17 cellular contexts compared by ENCODE assay signal in the genomic region with DNA sequence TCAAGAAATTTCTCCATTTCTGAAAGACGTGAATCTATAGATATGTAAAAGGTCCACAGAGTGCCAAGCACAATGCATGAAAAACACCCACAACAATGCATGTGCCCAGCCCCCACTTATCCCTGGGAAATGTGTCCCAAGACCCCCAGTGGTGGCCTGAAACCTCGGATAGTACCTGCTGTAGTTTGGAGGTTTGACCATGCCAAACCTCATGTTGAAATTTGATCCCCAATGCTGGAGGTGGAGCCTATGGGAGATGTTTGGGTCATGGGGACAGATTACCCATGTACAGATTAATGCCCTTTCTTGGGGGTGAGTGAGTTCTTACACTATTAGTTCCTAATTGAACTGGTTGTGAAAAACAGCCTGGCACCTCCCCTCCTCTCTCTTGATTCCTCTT. TPM values are rescaled to one million over a fixed set of nuclear protein-coding genes. Genes with fewer than 3 reads are reported as not detected.
A peak's percentile ranks its signal among the peaks of the same experiment; 100 is the strongest.
DNase-seq lines count a peak whose midpoint lies in the region; ATAC-seq and TF ChIP-seq lines count a peak whose summit lies in the region.
"Had no signal": no experiment of that assay in that cellular context is flagged by ENCODE, and none has a peak within 500 bp of the region (broad histone marks: within the 10 kb centered on the region; RNA-seq: fewer than 3 reads in every experiment).

No MANE protein-coding gene starts in this region.

- H3K9me3 ChIP-seq in HCT116 (ENCODE audit: control insufficient read depth in 1 of 2, insufficient read depth in 1 of 2, low read depth in 1 of 2, low read length in 2 of 2) (no peaks in the 10 kb centered on the region), Peyer's patch (no peaks in the 10 kb centered on the region)
- H3K9me3 ChIP-seq: HAP-1 had no signal

- H3K27ac ChIP-seq in HCT116 (ENCODE audit: low read depth, low read length) (no peak overlapping the region), RWPE1 (peak overlapping the region; percentile 78), Peyer's patch (no peak overlapping the region), caudate nucleus (ENCODE audit: low read depth, low read length) (no peak overlapping the region)

- H2AFZ ChIP-seq in HCT116 (ENCODE audit: low read depth, low read length, poor library complexity, severe bottlenecking): peak overlapping the region; percentile 76

- no peak for DNase-seq in HCT116 (ENCODE audit: low read depth, low spot score)
- no peak for DNase-seq in RWPE1 (ENCODE audit: low spot score)
- no peak for DNase-seq in left lobe of liver (ENCODE audit: low spot score)
- no peak for DNase-seq in effector memory CD8-positive, alpha-beta T cell
- no peak for DNase-seq in iPS-NIHi11 (ENCODE audit: low spot score)
- DNase-seq in Peyer's patch: no peak
- no peak for DNase-seq in caudate nucleus (lab: John Stamatoyannopoulos, UW)
- DNase-seq: CD8-positive, alpha-beta T cell; COR-L47; DND-41; GF-D8 had no signal

- TF ChIP-seq CTCF in HCT116 (IDR thresholded peaks at IDR 0.05 in 2 of 3, conservative IDR thresholded peaks at IDR 0.05 in 1 of 3; ENCODE audit: borderline replicate concordance in 1 of 3, insufficient read depth in 1 of 3, low read depth in 2 of 3, low read length in 2 of 3): no peak
- no peak for TF ChIP-seq CTCF in RWPE1 (conservative IDR thresholded peaks at IDR 0.05; ENCODE audit: low read depth)
- TF ChIP-seq CTCF in Peyer's patch (IDR thresholded peaks at IDR 0.05): no peak

- no peaks in the 10 kb centered on the region for H3K27me3 ChIP-seq in HCT116 (ENCODE audit: insufficient read depth, low read length)
- H3K27me3 ChIP-seq in Peyer's patch: no peaks in the 10 kb centered on the region

- peaks cover 31% of the 10 kb centered on the region for H3K4me1 Mint-ChIP-seq in dendritic cell treated with granulocyte-macrophage colony-stimulating factor and Interleukin-4, amounts not matched to agents 40 ng/mL and 50 ng/mL, for 4 days (ENCODE audit: low read depth)
- peaks cover 2 to 6% of the 10 kb centered on the region in 2 donors for H3K4me1 Mint-ChIP-seq in effector memory CD8-positive, alpha-beta T cell (ENCODE audit: low read depth in 2 of 2)

- H3K36me3 Mint-ChIP-seq in dendritic cell treated with granulocyte-macrophage colony-stimulating factor and Interleukin-4, amounts not matched to agents 40 ng/mL and 50 ng/mL, for 4 days (ENCODE audit: low read depth): no peaks in the 10 kb centered on the region
- no peaks in the 10 kb centered on the region for H3K36me3 Mint-ChIP-seq in effector memory CD8-positive, alpha-beta T cell (ENCODE audit: insufficient read depth)
- H3K36me3 Mint-ChIP-seq: CD14-positive monocyte; CD8-positive, alpha-beta T cell had no signal

- TF ChIP-seq POLR2A in HCT116 (IDR thresholded peaks at IDR 0.05; ENCODE audit: borderline replicate concordance, extremely low read depth, insufficient read depth, insufficient read length): no peak
- no peak for TF ChIP-seq POLR2A in Peyer's patch (IDR thresholded peaks at IDR 0.05)

- peak overlapping the region; percentile 48 for H3K27ac Mint-ChIP-seq in dendritic cell treated with granulocyte-macrophage colony-stimulating factor and Interleukin-4, amounts not matched to agents 40 ng/mL and 50 ng/mL, for 4 days
- H3K27ac Mint-ChIP-seq in effector memory CD8-positive, alpha-beta T cell: no peak overlapping the region
- H3K27ac Mint-ChIP-seq: CD14-positive monocyte; CD8-positive, alpha-beta T cell; HFFc6 had no signal

- no peaks in the 10 kb centered on the region for H4K20me1 ChIP-seq in HCT116 (ENCODE audit: insufficient read depth)

- H3K4me3 Mint-ChIP-seq in dendritic cell treated with granulocyte-macrophage colony-stimulating factor and Interleukin-4, amounts not matched to agents 40 ng/mL and 50 ng/mL, for 4 days: no peak overlapping the region
- no peak overlapping the region for H3K4me3 Mint-ChIP-seq in effector memory CD8-positive, alpha-beta T cell
- H3K4me3 Mint-ChIP-seq: CD14-positive monocyte; CD8-positive, alpha-beta T cell; HFFc6 had no signal

- intact Hi-C loops in HCT116 (cut with micrococcal nuclease): no loop called here
- intact Hi-C loops in dendritic cell treated with granulocyte-macrophage colony-stimulating factor and Interleukin-4, amounts not matched to agents 40 ng/mL and 50 ng/mL, for 4 days (cut with micrococcal nuclease): no loop called here

- ATAC-seq in HCT116: no peak
- peak; percentile 18 for ATAC-seq in left lobe of liver
- no peak for ATAC-seq in effector memory CD8-positive, alpha-beta T cell (replicated peaks)
- ATAC-seq: CD8-positive, alpha-beta T cell; HepG2 had no signal

- CTCF ChIA-PET in HCT116 (lab: Charles Lee): no interaction called here
- CTCF ChIA-PET in RWPE1 (lab: Yijun Ruan, JAX): no interaction called here

- peak overlapping the region; percentile 39 for H3K4me2 ChIP-seq in HCT116 (ENCODE audit: low read length)

- RAD21 ChIA-PET in HCT116 (lab: Charles Lee; ENCODE audit: low non-redundant PET in 1 of 2, low total read pairs in 2 of 2, uncharacterized antibody in 2 of 2, unreplicated experiment in 2 of 2): no interaction called here

- H3K27me3 Mint-ChIP-seq in dendritic cell treated with granulocyte-macrophage colony-stimulating factor and Interleukin-4, amounts not matched to agents 40 ng/mL and 50 ng/mL, for 4 days: peaks cover 5% of the 10 kb centered on the region
- peaks cover 44 to 82% of the 10 kb centered on the region in 2 donors for H3K27me3 Mint-ChIP-seq in effector memory CD8-positive, alpha-beta T cell

- no peaks in the 10 kb centered on the region for H3K36me3 ChIP-seq in HCT116 (ENCODE audit: control insufficient read depth in 1 of 2, insufficient read depth in 2 of 2, low read length in 2 of 2)
- no peaks in the 10 kb centered on the region for H3K36me3 ChIP-seq in Peyer's patch
- H3K36me3 ChIP-seq: HAP-1 had no signal

- TF ChIP-seq RAD21 in HCT116 (IDR thresholded peaks at IDR 0.05; ENCODE audit: low read depth): no peak

- no peak overlapping the region for H3K4me3 ChIP-seq in HCT116 (replicated peaks in 1 of 2; ENCODE audit: low read depth in 1 of 2, low read length in 2 of 2)
- H3K4me3 ChIP-seq in Peyer's patch: no peak overlapping the region
- H3K4me3 ChIP-seq: HAP-1 had no signal

- POLR2A ChIA-PET in HCT116 (lab: Charles Lee): no interaction called here
- POLR2A ChIA-PET in RWPE1 (lab: Yijun Ruan, JAX; ENCODE audit: low non-redundant PET): no interaction called here

- no peaks in the 10 kb centered on the region for H3K9me2 ChIP-seq in HCT116 (ENCODE audit: insufficient read depth)

- no peak overlapping the region for H3K9ac ChIP-seq in HCT116 (ENCODE audit: low read length)

- H3K9me3 Mint-ChIP-seq in dendritic cell treated with granulocyte-macrophage colony-stimulating factor and Interleukin-4, amounts not matched to agents 40 ng/mL and 50 ng/mL, for 4 days: no peaks in the 10 kb centered on the region
- no peaks in the 10 kb centered on the region for H3K9me3 Mint-ChIP-seq in effector memory CD8-positive, alpha-beta T cell
- H3K9me3 Mint-ChIP-seq: CD8-positive, alpha-beta T cell; HFFc6 had no signal

- BruUV-seq in HCT116 (replicated peaks; lab: Mats Ljungman, UMichigan): no TSS peak

- H3K4me1 ChIP-seq in HCT116 (ENCODE audit: control insufficient read depth in 1 of 2, insufficient read depth in 2 of 2, low read length in 2 of 2) (peaks cover 0 to 22% of the 10 kb centered on the region in 2 experiments; a peak in 2 of 4 replicates), Peyer's patch (peaks cover 0 to 5% (median 0%) of the 10 kb centered on the region in 4 donors)
- H3K4me1 ChIP-seq: HAP-1 had no signal

- H3K79me2 ChIP-seq in HCT116 (ENCODE audit: insufficient read depth, low read length): no peaks in the 10 kb centered on the region

TF ChIP-seq in HCT116, 20 proteins besides CTCF, POLR2A, EP300 and RAD21 (continues in another document):
- TF ChIP-seq EZH2 (IDR thresholded peaks at IDR 0.05): no peak
- TF ChIP-seq POLR2AphosphoS5 (IDR thresholded peaks at IDR 0.05; ENCODE audit: low read depth, low read length): no peak
- TF ChIP-seq EZH2phosphoT487 (IDR thresholded peaks at IDR 0.05; ENCODE audit: borderline replicate concordance): no peak
- no peak for TF ChIP-seq ZFX (IDR thresholded peaks at IDR 0.05)
- no peak for TF ChIP-seq SIN3A (IDR thresholded peaks at IDR 0.05; ENCODE audit: low read depth)
- TF ChIP-seq FOSL1 (IDR thresholded peaks at IDR 0.05; ENCODE audit: low read depth): no peak
- TF ChIP-seq CEBPB (IDR thresholded peaks at IDR 0.05; ENCODE audit: low read depth): no peak
- no peak for TF ChIP-seq ZNF274 (IDR thresholded peaks at IDR 0.05; ENCODE audit: low read depth, low read length)
- no peak for TF ChIP-seq SP1 (IDR thresholded peaks at IDR 0.05; ENCODE audit: low read depth)
- TF ChIP-seq TCF7L2 (IDR thresholded peaks at IDR 0.05; ENCODE audit: borderline replicate concordance, extremely low read depth, insufficient read depth, insufficient read length): no peak
- no peak for TF ChIP-seq YY1 (IDR thresholded peaks at IDR 0.05; ENCODE audit: extremely low read depth, insufficient replicate concordance, low read depth, low read length)
- TF ChIP-seq CBX3 (IDR thresholded peaks at IDR 0.05; ENCODE audit: low read depth): no peak
- TF ChIP-seq, protein P1, sequence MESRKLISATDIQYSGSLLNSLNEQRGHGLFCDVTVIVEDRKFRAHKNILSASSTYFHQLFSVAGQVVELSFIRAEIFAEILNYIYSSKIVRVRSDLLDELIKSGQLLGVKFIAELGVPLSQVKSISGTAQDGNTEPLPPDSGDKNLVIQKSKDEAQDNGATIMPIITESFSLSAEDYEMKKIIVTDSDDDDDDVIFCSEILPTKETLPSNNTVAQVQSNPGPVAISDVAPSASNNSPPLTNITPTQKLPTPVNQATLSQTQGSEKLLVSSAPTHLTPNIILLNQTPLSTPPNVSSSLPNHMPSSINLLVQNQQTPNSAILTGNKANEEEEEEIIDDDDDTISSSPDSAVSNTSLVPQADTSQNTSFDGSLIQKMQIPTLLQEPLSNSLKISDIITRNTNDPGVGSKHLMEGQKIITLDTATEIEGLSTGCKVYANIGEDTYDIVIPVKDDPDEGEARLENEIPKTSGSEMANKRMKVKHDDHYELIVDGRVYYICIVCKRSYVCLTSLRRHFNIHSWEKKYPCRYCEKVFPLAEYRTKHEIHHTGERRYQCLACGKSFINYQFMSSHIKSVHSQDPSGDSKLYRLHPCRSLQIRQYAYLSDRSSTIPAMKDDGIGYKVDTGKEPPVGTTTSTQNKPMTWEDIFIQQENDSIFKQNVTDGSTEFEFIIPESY (IDR thresholded peaks at IDR 0.05; ENCODE audit: extremely low read depth, insufficient replicate concordance, low read length): no peak

RNA-seq across cellular contexts. Expression of a gene that starts 21.4 kb away (rescaled TPM):
- total RNA-seq in HCT116 (2021; ENCODE audit: unreplicated experiment) (5.8 TPM), left lobe of liver (0.58 TPM), Peyer's patch (10 to 100 TPM in 3 of 4 donors, 1 to 10 TPM in 1; 2.5 to 36.3 (median 17.4) TPM)
- polyA plus RNA-seq in HCT116 (2012): 3.9 and 4.8 TPM in 2 replicates
- total RNA-seq: A673, HepG2 had no signal
- polyA plus RNA-seq: HepG2 had no signal
